In genomic region chr10:80234331-80235235, GRCh38 we compare ENCODE assay signal across 8 cellular contexts.
DNase-seq lines count a peak whose midpoint lies in the region; ATAC-seq and TF ChIP-seq lines count a peak whose summit lies in the region.
"Not testable (repeated sequence)": the region's sequence is repeated elsewhere in the genome, so short reads cannot be mapped to it uniquely, and the experiment has no call there.

No MANE protein-coding gene starts in this region.

- DNase-seq in WERI-Rb-1: peak; percentile 75

- not testable (repeated sequence) for H3K9me3 ChIP-seq in WERI-Rb-1 (ENCODE audit: severe bottlenecking); parathyroid adenoma (ENCODE audit: control insufficient read depth, low read length)

- TF ChIP-seq CTCF in WERI-Rb-1 (IDR thresholded peaks at IDR 0.05; ENCODE audit: low read depth, low read length); parathyroid adenoma (IDR thresholded peaks at IDR 0.05): not testable (repeated sequence)

- peak overlapping the region; percentile 42 for H2AFZ ChIP-seq in parathyroid adenoma

- not testable (repeated sequence) for H3K4me3 ChIP-seq in WERI-Rb-1 (ENCODE audit: low read depth, low read length); parathyroid adenoma (ENCODE audit: low read depth, low read length)

- ATAC-seq in GM18517 (IDR thresholded peaks at IDR 0.05; ENCODE audit: unreplicated experiment): peak; percentile 100
- peak; percentile 100 for ATAC-seq in GM19351 (IDR thresholded peaks at IDR 0.05; ENCODE audit: unreplicated experiment)
- peak; percentile 99 for ATAC-seq in GM21528 (IDR thresholded peaks at IDR 0.05; ENCODE audit: low FRiP score, unreplicated experiment)
- ATAC-seq in HG02840 (IDR thresholded peaks at IDR 0.05; ENCODE audit: low FRiP score, unreplicated experiment): peak; percentile 100
- peak; percentile 100 for ATAC-seq in HG03103 (IDR thresholded peaks at IDR 0.05; ENCODE audit: low read depth, unreplicated experiment)
- ATAC-seq in HG03521 (IDR thresholded peaks at IDR 0.05; ENCODE audit: unreplicated experiment): peak; percentile 100

- H3K36me3 ChIP-seq in WERI-Rb-1; parathyroid adenoma (ENCODE audit: control insufficient read depth, insufficient read depth, low read length): not testable (repeated sequence)

- not testable (repeated sequence) for H3K9ac ChIP-seq in parathyroid adenoma

- H3K4me2 ChIP-seq in parathyroid adenoma (ENCODE audit: low read length): not testable (repeated sequence)

- not testable (repeated sequence) for H3K79me2 ChIP-seq in parathyroid adenoma

- H3K27ac ChIP-seq in WERI-Rb-1: peak overlapping the region; percentile 83
- not testable (repeated sequence) for H3K27ac ChIP-seq in parathyroid adenoma

- H3K4me1 ChIP-seq in parathyroid adenoma: not testable (repeated sequence)

- H3K27me3 ChIP-seq in WERI-Rb-1 (ENCODE audit: insufficient read depth, low read depth, severe bottlenecking); parathyroid adenoma (ENCODE audit: control insufficient read depth, insufficient read depth, low read length): not testable (repeated sequence)
